16 cellular contexts compared by ENCODE assay signal in the genomic region with DNA sequence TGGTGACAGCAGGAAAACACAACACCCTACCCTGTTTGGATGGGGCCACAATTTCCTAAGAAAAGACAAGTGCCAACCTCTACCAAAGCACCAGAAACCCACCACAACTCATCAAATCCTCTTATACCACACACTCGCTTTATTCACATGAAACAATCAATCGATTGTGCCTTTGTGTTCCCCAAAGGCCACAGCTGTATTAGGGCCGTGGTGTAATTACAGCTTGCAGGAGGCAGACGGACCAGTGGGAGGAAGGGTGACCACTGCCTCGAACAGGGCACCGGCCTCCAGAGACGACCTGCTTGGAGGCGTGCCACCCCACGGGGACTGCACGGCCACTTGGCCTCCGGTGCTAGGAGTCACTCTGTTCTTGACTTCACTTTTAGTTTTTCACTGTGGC.
"Had no signal": no experiment of that assay in that cellular context is flagged by ENCODE, and none has a peak within 500 bp of the region (broad histone marks: within the 10 kb centered on the region; RNA-seq: fewer than 3 reads in every experiment).

No MANE protein-coding gene starts in this region.

- DNase-seq: activated CD4-positive, alpha-beta T cell treated with anti-CD3 and anti-CD28 coated beads, Interleukin-2, amount 10 ng/mL, durations not matched to agents 24 days and 14 days; activated CD8-positive, alpha-beta memory T cell treated with anti-CD3 and anti-CD28 coated beads for 24 hours; activated naive CD4-positive, alpha-beta T cell treated with anti-CD3 and anti-CD28 coated beads for 36 hours; central memory CD4-positive, alpha-beta T cell; cortex of kidney; effector memory CD8-positive, alpha-beta T cell; left lung; pancreas; retina; stimulated activated CD4-positive, alpha-beta T cell treated with anti-CD3 and anti-CD28 coated beads, Interleukin-15, amount 100 ng/mL, for 24 hours; stimulated activated CD4-positive, alpha-beta T cell treated with anti-CD3 and anti-CD28 coated beads, Interleukin-4, amount 100 ng/mL, for 4 hours; T-helper 17 cell; trophoblast cell had no signal

- H3K27ac ChIP-seq: epithelial cell of prostate, left lung had no signal

- H3K9me3 ChIP-seq: left lung, pancreas had no signal

- H3K27me3 ChIP-seq: left lung, pancreas had no signal

- H3K4me1 ChIP-seq: left lung had no signal

- H3K4me3 ChIP-seq: left lung, pancreas had no signal

- ATAC-seq: activated T-helper 17 cell treated with anti-CD3 and anti-CD28 coated beads, Interleukin-2, amount 50 U/mL, for 72 hours; effector memory CD8-positive, alpha-beta T cell; left lung; T-helper 17 cell; WTC11 had no signal

- H3K36me3 ChIP-seq: left lung, pancreas had no signal
